Comparison of ENCODE assay signal across 8 cellular contexts in the genomic region with DNA sequence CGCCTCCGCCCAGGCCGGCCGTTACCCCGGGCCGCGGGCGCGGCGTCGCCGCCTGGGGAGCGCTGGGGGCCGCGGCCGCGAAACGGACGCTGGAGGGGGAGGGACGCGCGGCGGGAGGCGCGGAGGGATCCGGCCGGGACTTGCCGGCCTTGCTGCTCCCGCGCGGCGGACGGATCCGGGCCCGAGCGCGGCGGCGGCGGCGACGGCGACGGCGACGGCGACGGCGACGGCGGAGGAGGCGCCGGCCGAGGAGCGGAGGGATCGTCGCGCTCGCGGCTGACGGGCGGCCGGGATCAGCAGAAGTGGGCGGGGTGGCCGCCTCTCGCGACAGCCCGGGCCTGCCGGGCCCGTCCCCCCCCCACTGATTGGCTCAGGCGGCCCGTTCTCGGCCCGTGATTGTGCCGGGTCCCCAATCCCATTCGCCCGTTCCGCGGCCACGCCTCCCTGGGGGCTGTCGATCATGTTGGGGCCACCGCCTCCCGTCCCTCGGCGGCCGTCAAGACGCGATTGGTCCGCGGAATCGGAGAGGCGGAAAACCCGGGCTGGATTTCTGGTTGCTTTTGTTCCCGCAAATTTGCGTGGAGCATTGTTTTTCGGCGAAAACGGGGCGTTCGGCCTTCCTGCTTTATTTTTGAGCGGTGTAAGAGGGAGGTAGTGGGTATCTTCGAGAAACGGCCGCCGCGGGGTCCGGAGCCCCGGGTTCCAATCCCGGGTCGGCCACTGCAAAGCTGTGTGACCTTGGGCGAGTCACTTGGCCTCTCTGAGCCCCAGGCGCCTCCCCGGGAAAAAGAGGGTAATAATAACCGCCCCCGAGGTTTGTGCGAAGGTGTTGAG. TPM values are rescaled to one million over a fixed set of nuclear protein-coding genes. Genes with fewer than 3 reads are reported as not detected.
DNase-seq lines count a peak whose midpoint lies in the region; ATAC-seq and TF ChIP-seq lines count a peak whose summit lies in the region.

A gene (minus strand): TSS at position 304 of the 834 bp plus-strand sequence. CDS start 786 bp downstream, outside the sequence.

- H3K4me3 ChIP-seq in AG04450 (ENCODE audit: low read depth, low read length): peak within 1 kb of the TSS; percentile 65

- ATAC-seq in GM18873 (IDR thresholded peaks at IDR 0.05; ENCODE audit: low FRiP score, unreplicated experiment) (peak; percentile 78), HG03135 (IDR thresholded peaks at IDR 0.05; ENCODE audit: unreplicated experiment) (peak; percentile 82)
- peak; percentile 90 to 92 for ATAC-seq in activated CD4-positive, CD25-positive, alpha-beta regulatory T cell treated with anti-CD3 and anti-CD28 coated beads, Interleukin-2, amount 50 U/mL, for 24 hours

- CTCF ChIA-PET in AG04450 (lab: Charles Lee): interaction anchor here (0.7 kb wide), 1 partner anchor 143 kb away, joined by 5 read pairs; no protein-coding TSS in a partner anchor

- no peak for TF ChIP-seq CTCF in AG04450 (IDR thresholded peaks at IDR 0.05; ENCODE audit: low read depth, low read length)

- no peaks in the 10 kb centered on the region for H3K27me3 ChIP-seq in AG04450 (ENCODE audit: control insufficient read depth, insufficient read depth, low read length)

- no peaks in the 10 kb centered on the region for H3K9me3 ChIP-seq in AG04450 (ENCODE audit: control insufficient read depth, insufficient read depth, low read length)

- peak; percentile 97 for DNase-seq in AG04450 (ENCODE audit: low read depth, low spot score)
- DNase-seq in NCI-H2227 treated with DMSO at 0.1 percent for 48 hours (lab: John Stamatoyannopoulos, UW): peak; percentile 91
- DNase-seq in cerebellar nuclear complex (lab: John Stamatoyannopoulos, UW): peak; percentile 77 to 96
- DNase-seq in islet precursor cell: peak; percentile 99
- DNase-seq in stimulated activated CD4-positive, alpha-beta T cell treated with anti-CD3 and anti-CD28 coated beads, Interleukin-12 subunit alpha, Interleukin-12 subunit beta, amount 100 ng/mL, for 4 hours: peak; percentile 99

- POLR2A ChIA-PET in AG04450 (lab: Yijun Ruan, JAX): no interaction called here

- H3K27ac ChIP-seq in AG04450 (ENCODE audit: low read depth, low read length): no peak within 1 kb of the TSS

RNA-seq across cellular contexts. Expression of the gene that starts here (rescaled TPM):
- 6.2 and 7.9 TPM in 2 replicates for polyA plus RNA-seq in AG04450 (2011; rRNA removed)
- 13.4 and 15.4 TPM in 2 replicates for polyA minus RNA-seq in AG04450 (2011; rRNA and poly(A)+ RNA removed)
